ENCODE assay signal across 8 cellular contexts in genomic region chr9:126411225-126411947, GRCh38.
A peak's percentile ranks its signal among the peaks of the same experiment; 100 is the strongest.
DNase-seq lines count a peak whose midpoint lies in the region; ATAC-seq and TF ChIP-seq lines count a peak whose summit lies in the region.

No MANE protein-coding gene starts in this region.

- no peak for TF ChIP-seq CTCF in activated B cell treated with CpG ODN at 0.5 μM for 24 hours (IDR thresholded peaks at IDR 0.05)

- CTCF ChIA-PET in activated naive CD4-positive, alpha-beta T cell treated with anti-CD3 and anti-CD28 coated beads for 36 hours (lab: Charles Lee): interaction anchor here (1.1 to 1.8 kb wide), 2 partner anchors 13 to 80 kb away, joined by 3 to 5 read pairs; no protein-coding TSS in a partner anchor
- CTCF ChIA-PET in activated B cell treated with CpG ODN at 0.5 μM for 24 hours (lab: Charles Lee): interaction anchor here (1.0 to 1.2 kb wide), 2 partner anchors 12 to 79 kb away, joined by 3 to 12 read pairs; no protein-coding TSS in a partner anchor

- peak overlapping the region; percentile 35 for H3K4me3 Mint-ChIP-seq in activated naive CD4-positive, alpha-beta T cell treated with anti-CD3 and anti-CD28 coated beads for 36 hours
- peak overlapping the region; percentile 81 for H3K4me3 Mint-ChIP-seq in activated B cell treated with CpG ODN at 0.5 μM for 24 hours
- H3K4me3 Mint-ChIP-seq in stimulated activated naive B cell treated with anti-CD40 and anti-IgM and Interleukin-4, amounts not matched to agents 10 μg/mL and 1 μg/mL and 100 μg/mL, for 72 hours: peak overlapping the region; percentile 69

- no peaks in the 10 kb centered on the region for H3K9me3 Mint-ChIP-seq in activated naive CD4-positive, alpha-beta T cell treated with anti-CD3 and anti-CD28 coated beads for 36 hours
- H3K9me3 Mint-ChIP-seq in activated B cell treated with CpG ODN at 0.5 μM for 24 hours: no peaks in the 10 kb centered on the region
- H3K9me3 Mint-ChIP-seq in stimulated activated naive B cell treated with anti-CD40 and anti-IgM and Interleukin-4, amounts not matched to agents 10 μg/mL and 1 μg/mL and 100 μg/mL, for 72 hours: no peaks in the 10 kb centered on the region

- no peaks in the 10 kb centered on the region for H3K36me3 Mint-ChIP-seq in activated naive CD4-positive, alpha-beta T cell treated with anti-CD3 and anti-CD28 coated beads for 36 hours (ENCODE audit: low read depth)
- no peaks in the 10 kb centered on the region for H3K36me3 Mint-ChIP-seq in activated B cell treated with CpG ODN at 0.5 μM for 24 hours (ENCODE audit: low read depth)
- no peaks in the 10 kb centered on the region for H3K36me3 Mint-ChIP-seq in stimulated activated naive B cell treated with anti-CD40 and anti-IgM and Interleukin-4, amounts not matched to agents 10 μg/mL and 1 μg/mL and 100 μg/mL, for 72 hours

- peak; percentile 76 for ATAC-seq in HG03064 (IDR thresholded peaks at IDR 0.05; ENCODE audit: low read depth, unreplicated experiment)
- peak; percentile 88 for ATAC-seq in activated B cell treated with CpG ODN at 0.5 μM for 24 hours (ENCODE audit: low read depth)
- peak; percentile 84 to 89 for ATAC-seq in stimulated activated naive B cell treated with anti-CD40 and anti-IgM and Interleukin-4, amounts not matched to agents 10 μg/mL and 1 μg/mL and 100 μg/mL, for 72 hours (replicated peaks)

- intact Hi-C loops in activated naive CD4-positive, alpha-beta T cell treated with anti-CD3 and anti-CD28 coated beads for 36 hours (cut with micrococcal nuclease): loop anchor here (1.0 to 5.0 kb wide), 5 partner anchors 14 to 889 kb away; no protein-coding TSS in a partner anchor
- intact Hi-C loops in activated B cell treated with CpG ODN at 0.5 μM for 24 hours (cut with micrococcal nuclease): loop anchor here (2.0 to 5.0 kb wide), 2 partner anchors 59 to 81 kb away; no protein-coding TSS in a partner anchor

- peaks cover 33% of the 10 kb centered on the region for H3K4me1 Mint-ChIP-seq in activated naive CD4-positive, alpha-beta T cell treated with anti-CD3 and anti-CD28 coated beads for 36 hours (ENCODE audit: low read depth)
- H3K4me1 Mint-ChIP-seq in activated B cell treated with CpG ODN at 0.5 μM for 24 hours: peaks cover 35% of the 10 kb centered on the region
- H3K4me1 Mint-ChIP-seq in stimulated activated naive B cell treated with anti-CD40 and anti-IgM and Interleukin-4, amounts not matched to agents 10 μg/mL and 1 μg/mL and 100 μg/mL, for 72 hours: peaks cover 16 to 43% of the 10 kb centered on the region in 2 donors

- POLR2A ChIA-PET in activated B cell treated with CpG ODN at 0.5 μM for 24 hours (lab: Charles Lee): no interaction called here

- H3K27ac Mint-ChIP-seq in activated naive CD4-positive, alpha-beta T cell treated with anti-CD3 and anti-CD28 coated beads for 36 hours: peak overlapping the region; percentile 72
- peak overlapping the region; percentile 85 for H3K27ac Mint-ChIP-seq in activated B cell treated with CpG ODN at 0.5 μM for 24 hours
- H3K27ac Mint-ChIP-seq in stimulated activated naive B cell treated with anti-CD40 and anti-IgM and Interleukin-4, amounts not matched to agents 10 μg/mL and 1 μg/mL and 100 μg/mL, for 72 hours: no peak overlapping the region

- peak; percentile 68 for DNase-seq in activated naive CD4-positive, alpha-beta T cell treated with anti-CD3 and anti-CD28 coated beads for 36 hours
- no peak for DNase-seq in activated naive CD4-positive, alpha-beta T cell treated with anti-CD3 and anti-CD28 coated beads, Interleukin-2, amount 50 U/mL, for 16 hours
- DNase-seq in activated B cell treated with CpG ODN at 0.5 μM for 24 hours: no peak
- DNase-seq in stimulated activated naive B cell treated with anti-CD40 and anti-IgM and Interleukin-4, amounts not matched to agents 10 μg/mL and 1 μg/mL and 100 μg/mL, for 72 hours: no peak
- no peak for DNase-seq in stimulated activated CD8-positive, alpha-beta memory T cell treated with anti-CD3 and anti-CD28 coated beads, Interleukin-4, amount 100 ng/mL, for 48 hours
- DNase-seq in HK-2 (ENCODE audit: unreplicated experiment): no peak
- no peak for DNase-seq in NCI-H146 (lab: John Stamatoyannopoulos, UW)

- H3K27me3 Mint-ChIP-seq in activated naive CD4-positive, alpha-beta T cell treated with anti-CD3 and anti-CD28 coated beads for 36 hours (ENCODE audit: low read depth): no peaks in the 10 kb centered on the region
- H3K27me3 Mint-ChIP-seq in activated B cell treated with CpG ODN at 0.5 μM for 24 hours: no peaks in the 10 kb centered on the region
- no peaks in the 10 kb centered on the region for H3K27me3 Mint-ChIP-seq in stimulated activated naive B cell treated with anti-CD40 and anti-IgM and Interleukin-4, amounts not matched to agents 10 μg/mL and 1 μg/mL and 100 μg/mL, for 72 hours
